ENCODE assay signal across 20 cellular contexts in genomic region chr18:35032113-35032512, GRCh38. TPM values are rescaled to one million over a fixed set of nuclear protein-coding genes. Genes with fewer than 3 reads are reported as not detected.
A peak's percentile ranks its signal among the peaks of the same experiment; 100 is the strongest.
DNase-seq lines count a peak whose midpoint lies in the region; ATAC-seq and TF ChIP-seq lines count a peak whose summit lies in the region.
"Had no signal": no experiment of that assay in that cellular context is flagged by ENCODE, and none has a peak within 500 bp of the region (broad histone marks: within the 10 kb centered on the region; RNA-seq: fewer than 3 reads in every experiment).

No MANE protein-coding gene starts in this region.

- H3K27ac ChIP-seq in KOPT-K1 (ENCODE audit: low read depth, low read length, poor library complexity, severe bottlenecking) = peak overlapping the region; percentile 97
- H3K27ac ChIP-seq in aorta (ENCODE audit: low read depth in 1 of 2, low read length in 2 of 2) = no peak overlapping the region
- H3K27ac ChIP-seq: A549, C4-2B, HL-60 had no signal

- H3K27ac Mint-ChIP-seq in activated T-cell treated with anti-CD3 and anti-CD28 coated beads, Interleukin-2, amount 50 U/mL, for 72 hours = peak overlapping the region; percentile 76
- H3K27ac Mint-ChIP-seq in central memory CD8-positive, alpha-beta T cell (ENCODE audit: low read depth) = peak overlapping the region; percentile 72
- no peak overlapping the region for H3K27ac Mint-ChIP-seq in nephron progenitor cell

- H3K27me3 ChIP-seq in aorta (ENCODE audit: control insufficient read depth in 1 of 2, insufficient read depth in 2 of 2, low read length in 1 of 2) = no peaks in the 10 kb centered on the region
- H3K27me3 ChIP-seq: MG63 had no signal

- TF ChIP-seq CTCF in nephron progenitor cell (IDR thresholded peaks at IDR 0.05) = no peak

- no peak overlapping the region for H3K4me3 ChIP-seq in aorta (ENCODE audit: low read length in 2 of 2)
- H3K4me3 ChIP-seq: A549, K562, MG63 had no signal

- H3K4me3 Mint-ChIP-seq in activated T-cell treated with anti-CD3 and anti-CD28 coated beads, Interleukin-2, amount 50 U/mL, for 72 hours = peak overlapping the region; percentile 11 to 30
- no peak overlapping the region for H3K4me3 Mint-ChIP-seq in central memory CD8-positive, alpha-beta T cell
- H3K4me3 Mint-ChIP-seq in nephron progenitor cell = no peak overlapping the region

- peaks cover 55% of the 10 kb centered on the region for H3K4me1 Mint-ChIP-seq in activated T-cell treated with anti-CD3 and anti-CD28 coated beads, Interleukin-2, amount 50 U/mL, for 72 hours (ENCODE audit: low read depth)
- peaks cover 33% of the 10 kb centered on the region for H3K4me1 Mint-ChIP-seq in central memory CD8-positive, alpha-beta T cell
- H3K4me1 Mint-ChIP-seq in nephron progenitor cell = peaks cover 23% of the 10 kb centered on the region

- DNase-seq in activated T-cell treated with anti-CD3 and anti-CD28 coated beads, Interleukin-2, amount 50 U/mL, for 72 hours = no peak
- DNase-seq in activated T-cell treated with anti-CD3 and anti-CD28 coated beads, Interleukin-2, amount 50 U/mL, for 1 hour = no peak
- no peak for DNase-seq in central memory CD8-positive, alpha-beta T cell (ENCODE audit: low spot score in 2 of 2)
- peak; percentile 59 for DNase-seq in putamen (ENCODE audit: low spot score)
- DNase-seq in aorta = no peak
- no peak for DNase-seq in nephron progenitor cell
- DNase-seq: DMS79 treated with DMSO at 0.1 percent for 48 hours, GF-D8, GOT3, MG63, NCI-H1105, NCI-H1694 treated with DMSO at 0.1 percent for 48 hours, NCI-H82, SHP77 had no signal

- H3K4me1 ChIP-seq in aorta (ENCODE audit: control insufficient read depth in 1 of 2, insufficient read depth in 2 of 2, low read length in 2 of 2) = peaks cover 2 to 8% of the 10 kb centered on the region in 2 donors
- H3K4me1 ChIP-seq: A549 had no signal

- H3K9me3 ChIP-seq in KOPT-K1 (ENCODE audit: insufficient read depth, low read length, poor library complexity, severe bottlenecking) (no peaks in the 10 kb centered on the region), aorta (ENCODE audit: control insufficient read depth, low read length) (no peaks in the 10 kb centered on the region)
- H3K9me3 ChIP-seq: A549, MG63 had no signal

- no peak for ATAC-seq in activated T-cell treated with anti-CD3 and anti-CD28 coated beads, Interleukin-2, amount 50 U/mL, for 72 hours (replicated peaks in 1 of 2)
- no peak for ATAC-seq in central memory CD8-positive, alpha-beta T cell (replicated peaks; ENCODE audit: extremely low read depth, poor library complexity, severe bottlenecking)
- no peak for ATAC-seq in aorta (ENCODE audit: low FRiP score)
- ATAC-seq in GM18873 (IDR thresholded peaks at IDR 0.05; ENCODE audit: low FRiP score, unreplicated experiment) = no peak
- ATAC-seq: A549, K562 had no signal

- H3K36me3 ChIP-seq in KOPT-K1 (ENCODE audit: insufficient read depth, low read length) (no peaks in the 10 kb centered on the region), aorta (ENCODE audit: control insufficient read depth in 1 of 2, insufficient read depth in 2 of 2, low read length in 1 of 2) (no peaks in the 10 kb centered on the region)
- H3K36me3 ChIP-seq: MG63 had no signal

- H3K27me3 Mint-ChIP-seq in activated T-cell treated with anti-CD3 and anti-CD28 coated beads, Interleukin-2, amount 50 U/mL, for 72 hours (ENCODE audit: low read depth) = no peaks in the 10 kb centered on the region
- no peaks in the 10 kb centered on the region for H3K27me3 Mint-ChIP-seq in central memory CD8-positive, alpha-beta T cell
- H3K27me3 Mint-ChIP-seq in nephron progenitor cell (ENCODE audit: low read depth, poor library complexity) = peaks cover 7% of the 10 kb centered on the region

- H3K9me3 Mint-ChIP-seq in activated T-cell treated with anti-CD3 and anti-CD28 coated beads, Interleukin-2, amount 50 U/mL, for 72 hours = no peaks in the 10 kb centered on the region
- no peaks in the 10 kb centered on the region for H3K9me3 Mint-ChIP-seq in central memory CD8-positive, alpha-beta T cell
- H3K9me3 Mint-ChIP-seq in nephron progenitor cell = peaks cover 10% of the 10 kb centered on the region

- no peaks in the 10 kb centered on the region for H3K36me3 Mint-ChIP-seq in activated T-cell treated with anti-CD3 and anti-CD28 coated beads, Interleukin-2, amount 50 U/mL, for 72 hours (ENCODE audit: insufficient read depth in 2 of 2)
- peaks cover 6% of the 10 kb centered on the region for H3K36me3 Mint-ChIP-seq in central memory CD8-positive, alpha-beta T cell (ENCODE audit: insufficient read depth)
- peaks cover 3% of the 10 kb centered on the region for H3K36me3 Mint-ChIP-seq in nephron progenitor cell (ENCODE audit: low read depth)

- intact Hi-C loops in aorta (cut with DNase I) = no loop called here

- 82 to 93% methylated on average over 1 of the region's 1 CpG for WGBS in aorta, 2 donors

RNA-seq across cellular contexts. Expression of gene MAPRE2, which starts 9.1 kb away (rescaled TPM):
- total RNA-seq in activated T-cell treated with anti-CD3 and anti-CD28 coated beads, Interleukin-2, amount 50 U/mL, for 72 hours = 10 to 100 TPM; 53.4 to 54.1 TPM
- total RNA-seq in aorta = 10 to 100 TPM; 52.7 to 71.9 TPM
- 10 to 100 TPM; 22.5 to 36.5 TPM for polyA plus RNA-seq in aorta

Comparison
In these comparisons a context has a peak if more than half of its experiments do, and no peak if none do; other contexts are left out.
1. H3K4me3 Mint-ChIP-seq: peak in activated T-cell treated with anti-CD3 and anti-CD28 coated beads, Interleukin-2, amount 50 U/mL, for 72 hours (2 of 2); none in central memory CD8-positive, alpha-beta T cell (single experiment) and nephron progenitor cell (single experiment).